In genomic region chr15:100733786-100734185, GRCh38 we compare ENCODE assay signal across 18 cellular contexts.
A peak's percentile ranks its signal among the peaks of the same experiment; 100 is the strongest.
DNase-seq lines count a peak whose midpoint lies in the region; ATAC-seq and TF ChIP-seq lines count a peak whose summit lies in the region.
"Had no signal": no experiment of that assay in that cellular context is flagged by ENCODE, and none has a peak within 500 bp of the region (broad histone marks: within the 10 kb centered on the region; RNA-seq: fewer than 3 reads in every experiment).

No MANE protein-coding gene starts in this region.

- no peaks in the 10 kb centered on the region for H3K4me1 Mint-ChIP-seq in activated T-helper 1 cell treated with anti-CD3 and anti-CD28 coated beads, Interleukin-12 subunit alpha, Interleukin-12 subunit beta, Interleukin-2, Interleukin-4 antibody, amounts not matched to agents 30 ng/mL and 10 ng/mL and 1 ng/mL, durations not matched to agents 14 hours and 24 hours and 36 hours (ENCODE audit: low read depth)
- H3K4me1 Mint-ChIP-seq in natural killer cell treated with Interleukin-12 subunit alpha and Interleukin-12 subunit beta and Interleukin-15 and Interleukin-18, amount 100 ng/mL, for 72 hours (ENCODE audit: low read depth in 2 of 2): no peaks in the 10 kb centered on the region
- H3K4me1 Mint-ChIP-seq: stimulated activated memory B cell treated with anti-CD40 and anti-IgM and Interleukin-4, amounts not matched to agents 10 μg/mL and 1 μg/mL and 100 μg/mL, for 72 hours had no signal

- peak; percentile 49 for DNase-seq in HS-5 (ENCODE audit: low read depth)
- peak; percentile 78 for DNase-seq in amniotic epithelial cell (ENCODE audit: low read depth)
- peak; percentile 56 to 79 for DNase-seq in foreskin fibroblast
- DNase-seq in uterus: no peak
- no peak for DNase-seq in activated T-helper 1 cell treated with anti-CD3 and anti-CD28 coated beads, Interleukin-12 subunit alpha, Interleukin-12 subunit beta, Interleukin-2, Interleukin-4 antibody, amounts not matched to agents 30 ng/mL and 10 ng/mL and 1 ng/mL, durations not matched to agents 14 hours and 24 hours and 36 hours (ENCODE audit: low spot score)
- no peak for DNase-seq in natural killer cell treated with Interleukin-12 subunit alpha and Interleukin-12 subunit beta and Interleukin-15 and Interleukin-18, amount 100 ng/mL, for 72 hours (ENCODE audit: low spot score)
- no peak for DNase-seq in Kasumi-1 (lab: John Stamatoyannopoulos, UW)
- no peak for DNase-seq in activated naive CD4-positive, alpha-beta T cell treated with Interleukin-2 at 50 U/mL for 16 hours
- DNase-seq: adrenal gland, hippocampal formation, kidney glomerular epithelial cell, NCI-H1092 treated with DMSO at 0.1 percent for 48 hours, NCI-H774, pancreas, upper lobe of left lung had no signal

- TF ChIP-seq CTCF in foreskin fibroblast (IDR thresholded peaks at IDR 0.05; ENCODE audit: low read depth, low read length) (no peak), uterus (IDR thresholded peaks at IDR 0.05) (no peak)

- H3K36me3 Mint-ChIP-seq in activated T-helper 1 cell treated with anti-CD3 and anti-CD28 coated beads, Interleukin-12 subunit alpha, Interleukin-12 subunit beta, Interleukin-2, Interleukin-4 antibody, amounts not matched to agents 30 ng/mL and 10 ng/mL and 1 ng/mL, durations not matched to agents 14 hours and 24 hours and 36 hours (ENCODE audit: low read depth): no peaks in the 10 kb centered on the region
- H3K36me3 Mint-ChIP-seq in natural killer cell treated with Interleukin-12 subunit alpha and Interleukin-12 subunit beta and Interleukin-15 and Interleukin-18, amount 100 ng/mL, for 72 hours: no peaks in the 10 kb centered on the region
- H3K36me3 Mint-ChIP-seq: CD14-positive monocyte; stimulated activated memory B cell treated with anti-CD40 and anti-IgM and Interleukin-4, amounts not matched to agents 10 μg/mL and 1 μg/mL and 100 μg/mL, for 72 hours had no signal

- H3K9me3 Mint-ChIP-seq in activated T-helper 1 cell treated with anti-CD3 and anti-CD28 coated beads, Interleukin-12 subunit alpha, Interleukin-12 subunit beta, Interleukin-2, Interleukin-4 antibody, amounts not matched to agents 30 ng/mL and 10 ng/mL and 1 ng/mL, durations not matched to agents 14 hours and 24 hours and 36 hours: peaks cover 9% of the 10 kb centered on the region
- H3K9me3 Mint-ChIP-seq in natural killer cell treated with Interleukin-12 subunit alpha and Interleukin-12 subunit beta and Interleukin-15 and Interleukin-18, amount 100 ng/mL, for 72 hours: no peaks in the 10 kb centered on the region

- TF ChIP-seq POLR2A in uterus (IDR thresholded peaks at IDR 0.05): no peak

- no peak overlapping the region for H3K4me3 Mint-ChIP-seq in activated T-helper 1 cell treated with anti-CD3 and anti-CD28 coated beads, Interleukin-12 subunit alpha, Interleukin-12 subunit beta, Interleukin-2, Interleukin-4 antibody, amounts not matched to agents 30 ng/mL and 10 ng/mL and 1 ng/mL, durations not matched to agents 14 hours and 24 hours and 36 hours
- H3K4me3 Mint-ChIP-seq in natural killer cell treated with Interleukin-12 subunit alpha and Interleukin-12 subunit beta and Interleukin-15 and Interleukin-18, amount 100 ng/mL, for 72 hours: no peak overlapping the region
- H3K4me3 Mint-ChIP-seq: activated CD8-positive, alpha-beta T cell treated with anti-CD3 and anti-CD28 coated beads, Interleukin-2, amount 10 ng/mL, durations not matched to agents 7 days and 5 days; CD14-positive monocyte; stimulated activated memory B cell treated with anti-CD40 and anti-IgM and Interleukin-4, amounts not matched to agents 10 μg/mL and 1 μg/mL and 100 μg/mL, for 72 hours had no signal

- no peak overlapping the region for H3K27ac Mint-ChIP-seq in activated T-helper 1 cell treated with anti-CD3 and anti-CD28 coated beads, Interleukin-12 subunit alpha, Interleukin-12 subunit beta, Interleukin-2, Interleukin-4 antibody, amounts not matched to agents 30 ng/mL and 10 ng/mL and 1 ng/mL, durations not matched to agents 14 hours and 24 hours and 36 hours
- H3K27ac Mint-ChIP-seq in natural killer cell treated with Interleukin-12 subunit alpha and Interleukin-12 subunit beta and Interleukin-15 and Interleukin-18, amount 100 ng/mL, for 72 hours: no peak overlapping the region
- H3K27ac Mint-ChIP-seq: activated CD8-positive, alpha-beta T cell treated with anti-CD3 and anti-CD28 coated beads, Interleukin-2, amount 10 ng/mL, durations not matched to agents 7 days and 5 days; CD14-positive monocyte; stimulated activated memory B cell treated with anti-CD40 and anti-IgM and Interleukin-4, amounts not matched to agents 10 μg/mL and 1 μg/mL and 100 μg/mL, for 72 hours had no signal

- no peaks in the 10 kb centered on the region for H3K36me3 ChIP-seq in uterus
- H3K36me3 ChIP-seq: adrenal gland, pancreas, upper lobe of left lung had no signal

- intact Hi-C loops in uterus (cut with DNase I; ENCODE audit: low total_unique reads): no loop called here
- intact Hi-C loops in activated T-helper 1 cell treated with anti-CD3 and anti-CD28 coated beads, Interleukin-12 subunit alpha, Interleukin-12 subunit beta, Interleukin-2, Interleukin-4 antibody, amounts not matched to agents 30 ng/mL and 10 ng/mL and 1 ng/mL, durations not matched to agents 14 hours and 24 hours and 36 hours (cut with micrococcal nuclease): no loop called here

- H3K4me3 ChIP-seq in foreskin fibroblast (ENCODE audit: low read depth in 1 of 2, low read length in 2 of 2) (no peak overlapping the region), uterus (no peak overlapping the region)
- H3K4me3 ChIP-seq: adrenal gland, pancreas, upper lobe of left lung had no signal

- H3K4me1 ChIP-seq in uterus: peaks cover 0 to 8% of the 10 kb centered on the region in 2 donors
- H3K4me1 ChIP-seq: adrenal gland, pancreas had no signal

- H3K9me3 ChIP-seq in uterus: no peaks in the 10 kb centered on the region
- H3K9me3 ChIP-seq: adrenal gland, pancreas, upper lobe of left lung had no signal

- H3K27ac ChIP-seq in uterus: peak overlapping the region; percentile 76 to 82
- H3K27ac ChIP-seq: adrenal gland, upper lobe of left lung had no signal

- H3K27me3 ChIP-seq in uterus: no peaks in the 10 kb centered on the region
- H3K27me3 ChIP-seq: adrenal gland, pancreas, upper lobe of left lung had no signal

- ATAC-seq in natural killer cell treated with Interleukin-12 subunit alpha and Interleukin-12 subunit beta and Interleukin-15 and Interleukin-18, amount 100 ng/mL, for 72 hours: no peak
- ATAC-seq: activated CD8-positive, alpha-beta T cell treated with anti-CD3 and anti-CD28 coated beads, Interleukin-2, amount 10 ng/mL, durations not matched to agents 7 days and 5 days; stimulated activated memory B cell treated with anti-CD40 and anti-IgM and Interleukin-4, amounts not matched to agents 10 μg/mL and 1 μg/mL and 100 μg/mL, for 72 hours had no signal

- peaks cover 14% of the 10 kb centered on the region for H3K27me3 Mint-ChIP-seq in activated T-helper 1 cell treated with anti-CD3 and anti-CD28 coated beads, Interleukin-12 subunit alpha, Interleukin-12 subunit beta, Interleukin-2, Interleukin-4 antibody, amounts not matched to agents 30 ng/mL and 10 ng/mL and 1 ng/mL, durations not matched to agents 14 hours and 24 hours and 36 hours (ENCODE audit: insufficient read depth)
- no peaks in the 10 kb centered on the region for H3K27me3 Mint-ChIP-seq in natural killer cell treated with Interleukin-12 subunit alpha and Interleukin-12 subunit beta and Interleukin-15 and Interleukin-18, amount 100 ng/mL, for 72 hours

Comparison
In these comparisons a context has a peak if more than half of its experiments do, and no peak if none do; other contexts are left out.
1. DNase-seq: peak in HS-5 (single experiment), amniotic epithelial cell (single experiment) and foreskin fibroblast (2 of 2); none in uterus (0 of 2), activated T-helper 1 cell treated with anti-CD3 and anti-CD28 coated beads, Interleukin-12 subunit alpha, Interleukin-12 subunit beta, Interleukin-2, Interleukin-4 antibody, amounts not matched to agents 30 ng/mL and 10 ng/mL and 1 ng/mL, durations not matched to agents 14 hours and 24 hours and 36 hours (single experiment), natural killer cell treated with Interleukin-12 subunit alpha and Interleukin-12 subunit beta and Interleukin-15 and Interleukin-18, amount 100 ng/mL, for 72 hours (single experiment), Kasumi-1 (0 of 2) and activated naive CD4-positive, alpha-beta T cell treated with Interleukin-2 at 50 U/mL for 16 hours (single experiment).